ENCODE assay signal across 18 cellular contexts in genomic region chr17:62804822-62805221, GRCh38. TPM values are rescaled to one million over a fixed set of nuclear protein-coding genes. Genes with fewer than 3 reads are reported as not detected.
DNase-seq lines count a peak whose midpoint lies in the region; ATAC-seq, FAIRE-seq and TF ChIP-seq lines count a peak whose summit lies in the region.
"Had no signal": no experiment of that assay in that cellular context is flagged by ENCODE, and none has a peak within 500 bp of the region (broad histone marks: within the 10 kb centered on the region; RNA-seq: fewer than 3 reads in every experiment).

No MANE protein-coding gene starts in this region.

- H3K4me3 ChIP-seq in RWPE2 (ENCODE audit: severe bottlenecking) (no peak overlapping the region), gastrocnemius medialis (no peak overlapping the region)
- H3K4me3 ChIP-seq: stomach had no signal

- TF ChIP-seq CTCF in RWPE2 (IDR thresholded peaks at IDR 0.05; ENCODE audit: poor library complexity, severe bottlenecking) (no peak), gastrocnemius medialis (IDR thresholded peaks at IDR 0.05 in 4 of 5, conservative IDR thresholded peaks at IDR 0.05 in 1 of 5) (no peak)

- H3K27ac ChIP-seq in RWPE2 (ENCODE audit: poor library complexity, severe bottlenecking) (peak overlapping the region; percentile 96), gastrocnemius medialis (no peak overlapping the region)
- H3K27ac ChIP-seq: stomach had no signal

- peak; percentile 91 for ATAC-seq in RWPE2 (ENCODE audit: low read depth)
- peak; percentile 51 for ATAC-seq in esophagus mucosa
- ATAC-seq in HG02798 (IDR thresholded peaks at IDR 0.05; ENCODE audit: poor library complexity, unreplicated experiment), result no peak
- ATAC-seq in gastrocnemius medialis, result no peak
- ATAC-seq: effector memory CD8-positive, alpha-beta T cell; HepG2 had no signal

- peak; percentile 27 for FAIRE-seq in H54 (lab: Jason Lieb, UNC)
- FAIRE-seq: keratinocyte had no signal

- peaks cover 38% of the 10 kb centered on the region for H3K4me1 ChIP-seq in RWPE2 (ENCODE audit: insufficient read depth, poor library complexity, severe bottlenecking)
- no peaks in the 10 kb centered on the region for H3K4me1 ChIP-seq in gastrocnemius medialis

- in situ Hi-C loops in gastrocnemius medialis (cut with MboI; ENCODE audit: low sequenced_read_pairs in 4 of 4), result loop anchor here in 1 of 4 donors (10.0 to 25.0 kb wide), 2 partner anchors 60 to 143 kb away; no protein-coding TSS in a partner anchor

- H3K9me3 ChIP-seq in RWPE2 (ENCODE audit: severe bottlenecking), result no peaks in the 10 kb centered on the region
- no peaks in the 10 kb centered on the region for H3K9me3 ChIP-seq in gastrocnemius medialis
- H3K9me3 ChIP-seq: stomach had no signal

- DNase-seq in H54 (ENCODE audit: insufficient read length, low spot score), result peak; percentile 75
- peak; percentile 87 for DNase-seq in RWPE2 (ENCODE audit: low spot score)
- peak; percentile 73 for DNase-seq in renal cortical epithelial cell (ENCODE audit: low read depth)
- DNase-seq in NAMALWA (ENCODE audit: low spot score), result no peak
- no peak for DNase-seq in NCI-H1417 (lab: John Stamatoyannopoulos, UW)
- DNase-seq in gastrocnemius medialis, result no peak
- DNase-seq: activated B cell treated with CpG ODN at 0.5 μM for 24 hours; activated gamma-delta T cell treated with Interleukin-2 at 50 U/mL for 16 hours; effector memory CD8-positive, alpha-beta T cell; NCI-H1105 treated with DMSO at 0.1 percent for 48 hours; NCI-H524 treated with DMSO at 0.1 percent for 48 hours; stomach had no signal

- TF ChIP-seq POLR2A in H54 (IDR thresholded peaks at IDR 0.05; ENCODE audit: low read depth, low read length) (no peak), gastrocnemius medialis (IDR thresholded peaks at IDR 0.05) (no peak)

- H3K27me3 ChIP-seq in RWPE2 (ENCODE audit: insufficient read depth, poor library complexity, severe bottlenecking), result no peaks in the 10 kb centered on the region
- H3K27me3 ChIP-seq in gastrocnemius medialis, result peaks cover 7 to 19% (median 13%) of the 10 kb centered on the region in 3 donors

- intact Hi-C loops in gastrocnemius medialis (cut with DNase I; ENCODE audit: low total_unique reads), result no loop called here

- H3K36me3 ChIP-seq in RWPE2 (ENCODE audit: low read depth), result no peaks in the 10 kb centered on the region
- H3K36me3 ChIP-seq in gastrocnemius medialis, result no peaks in the 10 kb centered on the region
- H3K36me3 ChIP-seq: stomach had no signal

RNA-seq across cellular contexts. Expression of gene MARCHF10, which starts 3.3 kb away (rescaled TPM):
- total RNA-seq in esophagus mucosa (not detected), renal cortical epithelial cell (0.17 and 0.60 TPM in 2 replicates), gastrocnemius medialis (not detected)
- total RNA-seq: activated B cell treated with CpG ODN at 0.5 μM for 24 hours, glomerular endothelial cell, HepG2, osteocyte had no signal

Comparison
In these comparisons a context has a peak if more than half of its experiments do, and no peak if none do; other contexts are left out.
1. DNase-seq: peak in H54 (single experiment), RWPE2 (single experiment) and renal cortical epithelial cell (single experiment); none in NAMALWA (single experiment), NCI-H1417 (0 of 3) and gastrocnemius medialis (0 of 2).
2. ATAC-seq: peak in RWPE2 (single experiment) and esophagus mucosa (single experiment); none in HG02798 (single experiment) and gastrocnemius medialis (0 of 2).